In the genomic region with DNA sequence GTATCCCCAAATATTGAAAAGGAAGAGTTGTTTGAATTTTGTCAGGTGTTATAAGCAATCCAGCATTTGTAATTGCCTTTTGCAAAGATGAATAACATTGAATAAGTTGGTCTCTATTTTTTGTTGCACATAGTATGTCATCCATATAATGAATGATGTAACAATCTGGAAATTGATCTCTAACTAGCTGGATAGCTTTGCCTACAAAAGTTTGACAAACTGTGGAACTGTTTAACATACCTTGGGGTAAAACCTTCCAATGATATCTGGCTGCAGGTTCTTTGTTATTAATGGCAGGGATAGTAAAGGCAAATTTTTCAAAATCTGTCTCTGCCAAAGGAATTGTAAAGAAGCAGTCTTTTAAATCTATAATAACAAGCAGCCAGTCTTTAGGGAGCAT, we compare ENCODE assay signal across 17 cellular contexts. TPM values are rescaled to one million over a fixed set of nuclear protein-coding genes. Genes with fewer than 3 reads are reported as not detected.
DNase-seq lines count a peak whose midpoint lies in the region; ATAC-seq, FAIRE-seq and TF ChIP-seq lines count a peak whose summit lies in the region.
"Had no signal": no experiment of that assay in that cellular context is flagged by ENCODE, and none has a peak within 500 bp of the region (broad histone marks: within the 10 kb centered on the region; RNA-seq: fewer than 3 reads in every experiment).

No MANE protein-coding gene starts in this region.

- no peaks in the 10 kb centered on the region for H3K9me3 ChIP-seq in CD4-positive, CD25-positive, alpha-beta regulatory T cell (ENCODE audit: control insufficient read depth in 2 of 2, low read length in 2 of 2)
- H3K9me3 ChIP-seq in endodermal cell (ENCODE audit: control insufficient read depth, low read length), result peaks cover 69% of the 10 kb centered on the region

- TF ChIP-seq POLR2A in H54 (IDR thresholded peaks at IDR 0.05; ENCODE audit: low read depth, low read length), result no peak

- H3K9me3 Mint-ChIP-seq in activated T-cell treated with anti-CD3 and anti-CD28 coated beads, Interleukin-2, amount 50 U/mL, for 24 hours, result no peaks in the 10 kb centered on the region
- H3K9me3 Mint-ChIP-seq in CD4-positive, CD25-positive, alpha-beta regulatory T cell, result no peaks in the 10 kb centered on the region
- peaks cover 69% of the 10 kb centered on the region for H3K9me3 Mint-ChIP-seq in endodermal cell
- H3K9me3 Mint-ChIP-seq: CD8-positive, alpha-beta memory T cell had no signal

- H3K27me3 ChIP-seq in CD4-positive, CD25-positive, alpha-beta regulatory T cell (ENCODE audit: control insufficient read depth, insufficient read depth, low read length), result no peaks in the 10 kb centered on the region
- H3K27me3 ChIP-seq in endodermal cell (ENCODE audit: control insufficient read depth, insufficient read depth, low read length, poor library complexity, severe bottlenecking), result no peaks in the 10 kb centered on the region
- H3K27me3 ChIP-seq: BLaER1 had no signal

- no peak overlapping the region for H3K9ac ChIP-seq in endodermal cell (ENCODE audit: extremely low read depth, low read length, poor library complexity, severe bottlenecking)
- H3K9ac ChIP-seq: BLaER1 had no signal

- peak overlapping the region; percentile 11 for H3K4me3 ChIP-seq in CD4-positive, CD25-positive, alpha-beta regulatory T cell (ENCODE audit: low read depth, low read length)
- peak overlapping the region; percentile 20 for H3K4me3 ChIP-seq in endodermal cell (ENCODE audit: low read length)
- H3K4me3 ChIP-seq: BLaER1 had no signal

- no peaks in the 10 kb centered on the region for H3K27me3 Mint-ChIP-seq in activated T-cell treated with anti-CD3 and anti-CD28 coated beads, Interleukin-2, amount 50 U/mL, for 24 hours
- no peaks in the 10 kb centered on the region for H3K27me3 Mint-ChIP-seq in CD4-positive, CD25-positive, alpha-beta regulatory T cell
- no peaks in the 10 kb centered on the region for H3K27me3 Mint-ChIP-seq in endodermal cell (ENCODE audit: insufficient read depth)
- H3K27me3 Mint-ChIP-seq: CD8-positive, alpha-beta memory T cell had no signal

- H3K36me3 Mint-ChIP-seq in activated T-cell treated with anti-CD3 and anti-CD28 coated beads, Interleukin-2, amount 50 U/mL, for 24 hours (ENCODE audit: low read depth), result peaks cover 83% of the 10 kb centered on the region
- H3K36me3 Mint-ChIP-seq in CD4-positive, CD25-positive, alpha-beta regulatory T cell, result peaks cover 30% of the 10 kb centered on the region
- peaks cover 79% of the 10 kb centered on the region for H3K36me3 Mint-ChIP-seq in endodermal cell (ENCODE audit: low read depth)

- H3K27ac Mint-ChIP-seq in activated T-cell treated with anti-CD3 and anti-CD28 coated beads, Interleukin-2, amount 50 U/mL, for 24 hours, result no peak overlapping the region
- no peak overlapping the region for H3K27ac Mint-ChIP-seq in CD4-positive, CD25-positive, alpha-beta regulatory T cell
- H3K27ac Mint-ChIP-seq in endodermal cell, result no peak overlapping the region
- H3K27ac Mint-ChIP-seq: CD14-positive monocyte had no signal

- no peak for DNase-seq in activated T-cell treated with anti-CD3 and anti-CD28 coated beads, Interleukin-2, amount 50 U/mL, for 24 hours
- no peak for DNase-seq in activated T-cell treated with anti-CD3 and anti-CD28 coated beads, Interleukin-2, amount 50 U/mL, for 1 hour
- no peak for DNase-seq in CD4-positive, CD25-positive, alpha-beta regulatory T cell
- DNase-seq in endodermal cell (no peak), SKM-1 (lab: John Stamatoyannopoulos, UW; ENCODE audit: unreplicated experiment) (no peak), H54 (ENCODE audit: insufficient read length, low spot score) (no peak)
- no peak for DNase-seq in stimulated activated CD8-positive, alpha-beta memory T cell treated with anti-CD3 and anti-CD28 coated beads, Interleukin-4, amount 100 ng/mL, for 48 hours
- DNase-seq: 8988T; CD8-positive, alpha-beta memory T cell; COR-L47; HCEC 1CT had no signal

- H3K4me1 ChIP-seq in CD4-positive, CD25-positive, alpha-beta regulatory T cell (ENCODE audit: control insufficient read depth, insufficient read depth, low read length, poor library complexity, severe bottlenecking), result peaks cover 22% of the 10 kb centered on the region
- H3K4me1 ChIP-seq in endodermal cell (ENCODE audit: control insufficient read depth, insufficient read depth, low read length), result no peaks in the 10 kb centered on the region
- H3K4me1 ChIP-seq: BLaER1 had no signal

- H3K27ac ChIP-seq in CD4-positive, CD25-positive, alpha-beta regulatory T cell (ENCODE audit: insufficient read depth, low read length, poor library complexity, severe bottlenecking), result no peak overlapping the region
- peak overlapping the region; percentile 91 for H3K27ac ChIP-seq in VCaP
- H3K27ac ChIP-seq in endodermal cell (ENCODE audit: low read depth, low read length), result no peak overlapping the region
- H3K27ac ChIP-seq: BLaER1 had no signal

- peaks cover 74% of the 10 kb centered on the region for H3K4me1 Mint-ChIP-seq in activated T-cell treated with anti-CD3 and anti-CD28 coated beads, Interleukin-2, amount 50 U/mL, for 24 hours (ENCODE audit: low read depth)
- H3K4me1 Mint-ChIP-seq in CD4-positive, CD25-positive, alpha-beta regulatory T cell, result peaks cover 21 to 74% (median 55%) of the 10 kb centered on the region in 4 donors
- peaks cover 10% of the 10 kb centered on the region for H3K4me1 Mint-ChIP-seq in endodermal cell

- TF ChIP-seq CTCF in VCaP (conservative IDR thresholded peaks at IDR 0.05), result no peak
- TF ChIP-seq CTCF in endodermal cell (conservative IDR thresholded peaks at IDR 0.05), result no peak

- ATAC-seq in CD4-positive, CD25-positive, alpha-beta regulatory T cell (ENCODE audit: low read depth in 2 of 2), result no peak

- no peak for FAIRE-seq in H54 (lab: Jason Lieb, UNC)
- FAIRE-seq: G401.6, GM12891, GM19239 had no signal

- H3K36me3 ChIP-seq in CD4-positive, CD25-positive, alpha-beta regulatory T cell (ENCODE audit: control insufficient read depth, insufficient read depth, low read length), result peaks cover 8% of the 10 kb centered on the region
- peaks cover 54% of the 10 kb centered on the region for H3K36me3 ChIP-seq in endodermal cell (ENCODE audit: control insufficient read depth, insufficient read depth, low read length)

- peak overlapping the region; percentile 80 for H3K4me3 Mint-ChIP-seq in activated T-cell treated with anti-CD3 and anti-CD28 coated beads, Interleukin-2, amount 50 U/mL, for 24 hours
- peak overlapping the region in 1 of 4 donors; percentile 27 for H3K4me3 Mint-ChIP-seq in CD4-positive, CD25-positive, alpha-beta regulatory T cell
- no peak overlapping the region for H3K4me3 Mint-ChIP-seq in endodermal cell
- H3K4me3 Mint-ChIP-seq: CD14-positive monocyte; CD8-positive, alpha-beta memory T cell had no signal

RNA-seq across cellular contexts. Expression of gene DAP3, which starts 7.6 kb away (rescaled TPM):
- 120 TPM for total RNA-seq in CD4-positive, CD25-positive, alpha-beta regulatory T cell
- polyA plus RNA-seq in CD4-positive, CD25-positive, alpha-beta regulatory T cell, result 100 to 1,000 TPM; 117 to 133 (median 126) TPM
- 100 to 1,000 TPM; 107 to 112 TPM for total RNA-seq in endodermal cell
- 89.6 TPM for polyA plus RNA-seq in endodermal cell (2013, experiment 1 of 2)
- 82.4 TPM for polyA plus RNA-seq in endodermal cell (2013, experiment 2 of 2)

RNA-seq across cellular contexts. Expression of gene YY1AP1, which starts 8.0 kb away (rescaled TPM):
- 96.5 TPM for total RNA-seq in CD4-positive, CD25-positive, alpha-beta regulatory T cell
- polyA plus RNA-seq in CD4-positive, CD25-positive, alpha-beta regulatory T cell, result 10 to 100 TPM; 39.2 to 46.9 (median 43.3) TPM
- 10 to 100 TPM; 44.2 to 45.8 TPM for total RNA-seq in endodermal cell
- polyA plus RNA-seq in endodermal cell (2013, experiment 1 of 2), result 48.3 TPM
- 44.9 TPM for polyA plus RNA-seq in endodermal cell (2013, experiment 2 of 2)
